19 cellular contexts compared by ENCODE assay signal in genomic region chr3:7270731-7271130, GRCh38.
"Had no signal": no experiment of that assay in that cellular context is flagged by ENCODE, and none has a peak within 500 bp of the region (broad histone marks: within the 10 kb centered on the region; RNA-seq: fewer than 3 reads in every experiment).

No MANE protein-coding gene starts in this region.

- DNase-seq: KBM-7, MG63, NCI-H1092, NCI-H1105 treated with DMSO at 0.1 percent for 48 hours, NCI-H1417 treated with DMSO at 0.1 percent for 48 hours, NCI-H146, NCI-H1694 treated with DMSO at 0.1 percent for 48 hours, NCI-H1930, NCI-H2081, NCI-H2107, NCI-H226, NCI-H446, NCI-H510A, NCI-H524 treated with DMSO at 0.1 percent for 48 hours, NCI-H69, NCI-H774, Right ventricle myocardium superior, RPMI8226, SIG-M5 had no signal
